In the genomic region with DNA sequence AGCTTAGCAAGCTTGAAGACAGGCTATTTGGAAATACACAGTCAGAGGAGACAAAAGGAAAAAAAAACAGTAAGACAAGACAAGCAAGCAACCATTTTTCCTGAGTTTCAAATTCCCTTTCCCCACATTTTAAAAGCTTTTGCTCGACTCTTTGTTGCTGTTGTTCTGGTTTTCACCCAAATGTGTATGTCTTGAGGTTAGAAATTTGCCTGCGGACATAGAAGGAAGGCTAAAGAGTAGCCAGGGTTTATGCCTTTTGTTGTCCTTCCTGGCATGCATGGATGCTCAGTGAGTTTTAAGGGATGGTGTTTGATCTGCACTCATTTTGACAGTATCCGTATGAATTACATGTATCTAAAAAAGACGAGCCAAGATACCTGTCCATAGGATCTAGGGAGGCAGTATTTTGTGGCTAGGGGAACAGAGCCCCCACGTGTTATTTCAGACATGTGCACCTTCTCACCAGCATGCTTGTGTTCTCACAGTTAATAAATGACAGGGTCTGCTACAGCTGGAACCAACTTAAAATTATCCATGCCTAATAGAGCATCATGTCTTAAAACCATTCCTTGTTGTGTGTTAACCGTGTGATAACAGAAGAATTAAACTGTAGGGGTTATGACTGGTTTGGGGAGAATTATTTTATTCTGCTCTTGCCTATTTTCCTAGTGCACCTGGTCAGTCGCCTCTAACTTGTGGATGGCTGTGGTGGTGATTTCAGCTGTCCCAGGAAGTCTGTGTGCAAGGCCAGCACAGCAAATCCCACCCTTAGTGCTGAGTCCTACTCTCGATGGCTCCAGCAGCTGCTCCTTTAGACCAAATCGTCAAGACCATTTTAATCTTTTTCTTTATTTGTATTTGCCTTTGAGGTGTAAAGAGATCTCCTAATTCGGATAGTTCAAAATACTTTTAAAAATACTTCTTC, we compare ENCODE assay signal across 22 cellular contexts. TPM values are rescaled to one million over a fixed set of nuclear protein-coding genes. Genes with fewer than 3 reads are reported as not detected.
"Had no signal": no experiment of that assay in that cellular context is flagged by ENCODE, and none has a peak within 500 bp of the region (broad histone marks: within the 10 kb centered on the region; RNA-seq: fewer than 3 reads in every experiment).

No MANE protein-coding gene starts in this region.

- H3K4me2 ChIP-seq: smooth muscle cell had no signal

- H3K36me3 ChIP-seq: lower lobe of right lung, right atrium auricular region, stomach had no signal

- FAIRE-seq: islet of Langerhans had no signal

- H3K9me3 ChIP-seq: lower lobe of right lung, right atrium auricular region, stomach had no signal

- DNase-seq: activated CD4-positive, alpha-beta memory T cell treated with anti-CD3 and anti-CD28 coated beads, Interleukin-2, amount 10 ng/mL, durations not matched to agents 7 days and 5 days; activated CD4-positive, alpha-beta T cell treated with anti-CD3 and anti-CD28 coated beads for 48 hours; activated CD4-positive, CD25-positive, alpha-beta regulatory T cell; activated CD8-positive, alpha-beta memory T cell treated with anti-CD3 and anti-CD28 coated beads, Interleukin-2, amount 10 ng/mL, durations not matched to agents 7 days and 5 days; activated naive CD4-positive, alpha-beta T cell; activated naive CD8-positive, alpha-beta T cell treated with anti-CD3 and anti-CD28 coated beads, Interleukin-2, amount 10 ng/mL, durations not matched to agents 7 days and 5 days; amygdala; foreskin melanocyte; glutamatergic neuron; hippocampal formation; left colon; lower lobe of right lung; nephron progenitor cell; stimulated activated CD4-positive, alpha-beta T cell treated with anti-CD3 and anti-CD28 coated beads, Interleukin-4, amount 100 ng/mL, for 1 hour; stomach; T1000 had no signal

- H3K27ac ChIP-seq: lower lobe of right lung, right atrium auricular region, stomach had no signal

- H3K4me1 ChIP-seq: lower lobe of right lung, right atrium auricular region had no signal

- H3K27me3 ChIP-seq: right atrium auricular region, stomach had no signal

- H3K4me3 ChIP-seq: lower lobe of right lung, right atrium auricular region, smooth muscle cell, stomach had no signal

- ATAC-seq: activated CD8-positive, alpha-beta memory T cell treated with anti-CD3 and anti-CD28 coated beads, Interleukin-2, amount 10 ng/mL, durations not matched to agents 7 days and 5 days; activated T-helper 17 cell treated with anti-CD3 and anti-CD28 coated beads, Interleukin-2, amount 50 U/mL, for 72 hours; left colon; lower lobe of right lung had no signal

RNA-seq across cellular contexts. Expression of gene WIPF3, which starts 9.1 kb away (rescaled TPM):
- total RNA-seq: activated CD4-positive, alpha-beta memory T cell treated with anti-CD3 and anti-CD28 coated beads, Interleukin-2, amount 10 ng/mL, durations not matched to agents 7 days and 5 days; activated CD8-positive, alpha-beta memory T cell treated with anti-CD3 and anti-CD28 coated beads, Interleukin-2, amount 10 ng/mL, durations not matched to agents 7 days and 5 days; activated naive CD8-positive, alpha-beta T cell treated with anti-CD3 and anti-CD28 coated beads, Interleukin-2, amount 10 ng/mL, durations not matched to agents 7 days and 5 days; activated T-helper 17 cell treated with anti-CD3 and anti-CD28 coated beads, Interleukin-2, amount 50 U/mL, for 72 hours; dermis microvascular lymphatic vessel endothelial cell; T-helper 1 cell treated with Interleukin-12 subunit alpha and Interleukin-12 subunit beta and Interleukin-4 antibody, amounts not matched to agents 30 ng/mL and 1 ng/mL, for 36 hours had no signal
- polyA plus RNA-seq: smooth muscle cell had no signal
